1 cellular context compared by ENCODE assay signal in genomic region chr12:46126050-46126727, GRCh38.
TF ChIP-seq lines count a peak whose summit lies in the region.

No MANE protein-coding gene starts in this region.

TF ChIP-seq in GM23338, 12 proteins besides CTCF, POLR2A, EP300 and RAD21 (continued from another document):
- no peak for TF ChIP-seq ZNF462 (CRISPR knock-in tag; IDR thresholded peaks at IDR 0.05)
- TF ChIP-seq REST (IDR thresholded peaks at IDR 0.05; ENCODE audit: unreplicated experiment): no peak
- no peak for TF ChIP-seq ZNF331 (CRISPR knock-in tag; IDR thresholded peaks at IDR 0.05; ENCODE audit: low read depth)
- no peak for TF ChIP-seq EZH2phosphoT487 (IDR thresholded peaks at IDR 0.05; ENCODE audit: unreplicated experiment)
- no peak for TF ChIP-seq EZH2 (IDR thresholded peaks at IDR 0.05; ENCODE audit: low read depth, unreplicated experiment)
- TF ChIP-seq ZNF114 (CRISPR knock-in tag; IDR thresholded peaks at IDR 0.05): no peak
- no peak for TF ChIP-seq ETS1 (IDR thresholded peaks at IDR 0.05)
- no peak for TF ChIP-seq POLR2AphosphoS5 (IDR thresholded peaks at IDR 0.05; ENCODE audit: low read depth)
